Comparison of ENCODE assay signal across 8 cellular contexts in genomic region chr11:43576834-43577521, GRCh38.
DNase-seq lines count a peak whose midpoint lies in the region; ATAC-seq, FAIRE-seq and TF ChIP-seq lines count a peak whose summit lies in the region.

No MANE protein-coding gene starts in this region.

- WGBS in K562 (ENCODE audit: insufficient coverage, low coverage, missing lambda C conversion rate): 9% methylated on average over 31 of the region's 33 CpGs

- H3K9me3 ChIP-seq in K562 (replicated peaks; ENCODE audit: control insufficient read depth, insufficient read depth, low read depth, low read length): no peaks in the 10 kb centered on the region
- H3K9me3 ChIP-seq in left lung: no peaks in the 10 kb centered on the region

- DNase-seq in NCI-H146 (lab: John Stamatoyannopoulos, UW): peak; percentile 32
- no peak for DNase-seq in NCI-H146 treated with DMSO at 0.1 percent for 48 hours (lab: John Stamatoyannopoulos, UW; ENCODE audit: unreplicated experiment)
- DNase-seq in K562 (ENCODE audit: extremely low read depth in 1 of 4, low spot score in 3 of 4): peak; percentile 80 to 88 (median 86)
- DNase-seq in left lung: no peak
- DNase-seq in NCI-H510A treated with DMSO at 0.1 percent for 48 hours (lab: John Stamatoyannopoulos, UW): no peak

- TF ChIP-seq EP300 in Ishikawa (IDR thresholded peaks at IDR 0.05; ENCODE audit: borderline replicate concordance) (no peak), K562 (IDR thresholded peaks at IDR 0.05; ENCODE audit: low read length) (no peak)

- H3K27ac ChIP-seq in K562 (ENCODE audit: extremely low read depth, low read depth, low read length) (no peak overlapping the region), left lung (no peak overlapping the region)

- peaks cover 3% of the 10 kb centered on the region; the same call in 1 of the 2 replicates for H4K20me1 ChIP-seq in K562 (replicated peaks; ENCODE audit: control insufficient read depth, insufficient read depth, low read length)

- H3K27me3 ChIP-seq in K562 (ENCODE audit: control insufficient read depth in 2 of 2, insufficient read depth in 2 of 2, low read length in 2 of 2) (peaks cover 26 to 70% of the 10 kb centered on the region in 2 experiments), left lung (peaks cover 95 to 100% of the 10 kb centered on the region in 2 donors)

- TF ChIP-seq POLR2A in K562 (conservative IDR thresholded peaks at IDR 0.05): no peak

- in situ Hi-C loops in K562 (cut with MboI): no loop called here

- ATAC-seq in K562 (peak; percentile 87), left lung (peak; percentile 44), HG03457 (IDR thresholded peaks at IDR 0.05; ENCODE audit: unreplicated experiment) (no peak), HG03159 (IDR thresholded peaks at IDR 0.05; ENCODE audit: unreplicated experiment) (no peak)

- H3K36me3 ChIP-seq in K562 (ENCODE audit: control insufficient read depth, insufficient read depth, low read length): no peaks in the 10 kb centered on the region
- H3K36me3 ChIP-seq in left lung: no peaks in the 10 kb centered on the region

- TF ChIP-seq CTCF in K562 (IDR thresholded peaks at IDR 0.05 in 2 of 3, conservative IDR thresholded peaks at IDR 0.05 in 1 of 3; ENCODE audit: insufficient read depth in 2 of 3, low read depth in 1 of 3, low read length in 3 of 3): peak; percentile 51 to 60 (median 53)
- no peak for TF ChIP-seq CTCF in left lung (IDR thresholded peaks at IDR 0.05)

- POLR2A ChIA-PET in K562 (lab: Yijun Ruan, JAX): interaction anchor here (0.5 to 1.4 kb wide), 3 partner anchors 24 to 774 kb away, joined by 3 to 4 read pairs (median 3); no protein-coding TSS in a partner anchor

- no peak overlapping the region for H3K4me3 ChIP-seq in K562
- no peak overlapping the region for H3K4me3 ChIP-seq in left lung

- no peak overlapping the region for H3K9ac ChIP-seq in K562 (ENCODE audit: insufficient read depth in 1 of 2, low read depth in 2 of 2, low read length in 2 of 2)

- no peak for TF ChIP-seq RAD21 in Ishikawa (IDR thresholded peaks at IDR 0.05; ENCODE audit: low read depth)
- peak; percentile 51 to 66 for TF ChIP-seq RAD21 in K562 (CRISPR knock-in tag; conservative IDR thresholded peaks at IDR 0.05 in 1 of 2, IDR thresholded peaks at IDR 0.05 in 1 of 2)

- no TSS peak for BruUV-seq in K562 (replicated peaks; lab: Mats Ljungman, UMichigan)

- peak; percentile 83 for FAIRE-seq in K562 (lab: Jason Lieb, UNC)

- CTCF ChIA-PET in K562 (lab: Yijun Ruan, JAX; ENCODE audit: low intra/inter-chr PET ratio): interaction anchor here (0.6 to 1.2 kb wide), 4 partner anchors 14 to 235 kb away, joined by 3 to 5 read pairs (median 4); no protein-coding TSS in a partner anchor

- H3K9me1 ChIP-seq in K562 (ENCODE audit: control insufficient read depth, insufficient read depth, low read length): no peaks in the 10 kb centered on the region

- intact Hi-C loops in K562 (cut with micrococcal nuclease) (loop anchor here (5.0 to 10.0 kb wide), 3 partner anchors 225 to 275 kb away; partner anchors contain the start of gene API5), left lung (cut with DNase I) (no loop called here)

- H2AFZ ChIP-seq in K562 (ENCODE audit: low read depth, low read length): no peak overlapping the region

- H3K4me1 ChIP-seq in K562 (replicated peaks in 1 of 2; ENCODE audit: control insufficient read depth in 2 of 2, insufficient read depth in 2 of 2, low read length in 2 of 2) (peaks cover 0 to 26% of the 10 kb centered on the region in 2 experiments; a peak in 3 of 5 replicates), left lung (peaks cover 2 to 34% of the 10 kb centered on the region in 2 donors)

- no peaks in the 10 kb centered on the region for H3K79me2 ChIP-seq in K562 (ENCODE audit: control insufficient read depth, insufficient read depth, low read length)

- no peak overlapping the region; the same call in 1 of the 2 replicates for H3K4me2 ChIP-seq in K562 (ENCODE audit: insufficient read depth, low read length)

TF ChIP-seq in Ishikawa, 13 proteins besides CTCF, POLR2A, EP300 and RAD21:
- no peak for TF ChIP-seq TAF1 (IDR thresholded peaks at IDR 0.05; ENCODE audit: low read depth)
- peak; percentile 90 for TF ChIP-seq REST (IDR thresholded peaks at IDR 0.05; ENCODE audit: low read depth)

TF ChIP-seq in K562, 482 proteins besides CTCF, POLR2A, EP300 and RAD21 (continues in another document):
- TF ChIP-seq ZBED1 (IDR thresholded peaks at IDR 0.05) (no peak), FOXM1 (IDR thresholded peaks at IDR 0.05; ENCODE audit: low read depth) (no peak), FOXM1 (CRISPR knock-in tag; IDR thresholded peaks at IDR 0.05; ENCODE audit: low read depth) (no peak), THRAP3 (IDR thresholded peaks at IDR 0.05; ENCODE audit: borderline replicate concordance) (no peak), NCOA6 (IDR thresholded peaks at IDR 0.05) (peak; percentile 48; the same call in 1 of the 2 replicates), HDAC2 (IDR thresholded peaks at IDR 0.05) (peak; percentile 85), ZNF232 (CRISPR knock-in tag; IDR thresholded peaks at IDR 0.05) (peak; percentile 71; the same call in 1 of the 2 replicates), MYNN (IDR thresholded peaks at IDR 0.05) (no peak), MYNN (CRISPR knock-in tag; IDR thresholded peaks at IDR 0.05) (no peak), KLF13 (tag; IDR thresholded peaks at IDR 0.05; ENCODE audit: borderline replicate concordance, low read depth) (no peak), THRB (CRISPR knock-in tag; conservative IDR thresholded peaks at IDR 0.05) (peak; percentile 61; the same call in 1 of the 2 replicates), POU5F1 (IDR thresholded peaks at IDR 0.05; ENCODE audit: borderline replicate concordance, low read depth, low read length, partially characterized antibody) (no peak), DEAF1 (CRISPR knock-in tag; IDR thresholded peaks at IDR 0.05) (peak; percentile 30; the same call in 1 of the 2 replicates), NR4A1 (CRISPR knock-in tag; IDR thresholded peaks at IDR 0.05) (no peak), NR4A1 (tag; IDR thresholded peaks at IDR 0.05) (0 out of 2 replicates have a peak, but pooled peaks have one; percentile 53), TAL1 (IDR thresholded peaks at IDR 0.05) (no peak), VEZF1 (CRISPR knock-in tag; IDR thresholded peaks at IDR 0.05) (peak; percentile 51), CTBP1 (IDR thresholded peaks at IDR 0.05; ENCODE audit: borderline replicate concordance) (peak; percentile 88), DACH1 (IDR thresholded peaks at IDR 0.05; ENCODE audit: partially characterized antibody) (peak; percentile 48)

Comparison
In these comparisons a context has a peak if more than half of its experiments do, and no peak if none do; other contexts are left out.
1. DNase-seq: peak in NCI-H146 (single experiment) and K562 (4 of 4); none in NCI-H146 treated with DMSO at 0.1 percent for 48 hours (single experiment), left lung (0 of 2) and NCI-H510A treated with DMSO at 0.1 percent for 48 hours (single experiment).
2. ATAC-seq: peak in K562 (single experiment) and left lung (single experiment); none in HG03457 (single experiment) and HG03159 (single experiment).
3. CTCF ChIP-seq: peak in K562 (3 of 3); none in left lung (0 of 2).